ENCODE assay signal across 8 cellular contexts in genomic region chr20:4999788-5000187, GRCh38. TPM values are rescaled to one million over a fixed set of nuclear protein-coding genes. Genes with fewer than 3 reads are reported as not detected.
A peak's percentile ranks its signal among the peaks of the same experiment; 100 is the strongest.
DNase-seq lines count a peak whose midpoint lies in the region; ATAC-seq and TF ChIP-seq lines count a peak whose summit lies in the region.

No MANE protein-coding gene starts in this region.

- H3K36me3 Mint-ChIP-seq in activated B cell treated with CpG ODN at 0.5 μM for 24 hours (ENCODE audit: low read depth): peaks cover 10% of the 10 kb centered on the region

- H3K4me3 Mint-ChIP-seq in activated B cell treated with CpG ODN at 0.5 μM for 24 hours: peak overlapping the region; percentile 94

- DNase-seq in AG04450 (ENCODE audit: low read depth, low spot score) (no peak), activated B cell treated with CpG ODN at 0.5 μM for 24 hours (no peak), lower lobe of right lung (no peak), dedifferentiated amniotic fluid mesenchymal stem cell (ENCODE audit: extremely low spot score) (no peak), globus pallidus (ENCODE audit: low spot score) (no peak)

- no peak for ATAC-seq in activated B cell treated with CpG ODN at 0.5 μM for 24 hours (ENCODE audit: low read depth)
- no peak for ATAC-seq in lower lobe of right lung
- no peak for ATAC-seq in HG03135 (IDR thresholded peaks at IDR 0.05; ENCODE audit: unreplicated experiment)
- no peak for ATAC-seq in HG02852 (IDR thresholded peaks at IDR 0.05; ENCODE audit: unreplicated experiment)

- H3K27ac Mint-ChIP-seq in activated B cell treated with CpG ODN at 0.5 μM for 24 hours: peak overlapping the region; percentile 89

- H3K36me3 ChIP-seq in HUES6 (ENCODE audit: control insufficient read depth, insufficient read depth, low read length) (no peaks in the 10 kb centered on the region), lower lobe of right lung (no peaks in the 10 kb centered on the region)

- intact Hi-C loops in activated B cell treated with CpG ODN at 0.5 μM for 24 hours (cut with micrococcal nuclease): loop anchor here (2.0 kb wide), 4 partner anchors 41 to 101 kb away; no protein-coding TSS in a partner anchor
- intact Hi-C loops in lower lobe of right lung (cut with DNase I): no loop called here

- peaks cover 59% of the 10 kb centered on the region for H3K4me1 Mint-ChIP-seq in activated B cell treated with CpG ODN at 0.5 μM for 24 hours

- no peak for TF ChIP-seq CTCF in AG04450 (IDR thresholded peaks at IDR 0.05; ENCODE audit: low read depth, low read length)
- no peak for TF ChIP-seq CTCF in activated B cell treated with CpG ODN at 0.5 μM for 24 hours (IDR thresholded peaks at IDR 0.05)
- no peak for TF ChIP-seq CTCF in lower lobe of right lung (IDR thresholded peaks at IDR 0.05)

- H3K27me3 ChIP-seq in AG04450 (ENCODE audit: control insufficient read depth, insufficient read depth, low read length) (no peaks in the 10 kb centered on the region), HUES6 (ENCODE audit: control insufficient read depth, insufficient read depth, low read length) (peaks cover 15% of the 10 kb centered on the region), lower lobe of right lung (ENCODE audit: low read depth) (no peaks in the 10 kb centered on the region)

- peak overlapping the region; percentile 73 for H3K4me3 ChIP-seq in AG04450 (ENCODE audit: low read depth, low read length)
- H3K4me3 ChIP-seq in HUES6 (ENCODE audit: low read depth, low read length): peak overlapping the region; percentile 65; the same call in 1 of the 2 replicates
- H3K4me3 ChIP-seq in lower lobe of right lung: peak overlapping the region; percentile 93

- POLR2A ChIA-PET in AG04450 (lab: Yijun Ruan, JAX) (no interaction called here), activated B cell treated with CpG ODN at 0.5 μM for 24 hours (lab: Charles Lee) (interaction anchor here (0.6 to 4.0 kb wide), 8 partner anchors 11 to 187 kb away, joined by 3 to 30 read pairs (median 8); partner anchors contain the start of gene CDS2)

- H3K9me3 ChIP-seq in AG04450 (ENCODE audit: control insufficient read depth, insufficient read depth, low read length) (no peaks in the 10 kb centered on the region), HUES6 (ENCODE audit: control insufficient read depth, insufficient read depth, low read depth, low read length) (no peaks in the 10 kb centered on the region), lower lobe of right lung (no peaks in the 10 kb centered on the region)

- H3K9me3 Mint-ChIP-seq in activated B cell treated with CpG ODN at 0.5 μM for 24 hours: no peaks in the 10 kb centered on the region

- H3K4me1 ChIP-seq in HUES6 (ENCODE audit: control insufficient read depth, insufficient read depth, low read length): peaks cover 9% of the 10 kb centered on the region
- peaks cover 21% of the 10 kb centered on the region for H3K4me1 ChIP-seq in lower lobe of right lung

- H3K27ac ChIP-seq in AG04450 (ENCODE audit: low read depth, low read length) (no peak overlapping the region), HUES6 (ENCODE audit: low read depth, low read length) (no peak overlapping the region), lower lobe of right lung (no peak overlapping the region)

- H3K9ac ChIP-seq in HUES6 (ENCODE audit: low read length): no peak overlapping the region

- H3K27me3 Mint-ChIP-seq in activated B cell treated with CpG ODN at 0.5 μM for 24 hours: no peaks in the 10 kb centered on the region

- CTCF ChIA-PET in AG04450 (lab: Charles Lee) (no interaction called here), activated B cell treated with CpG ODN at 0.5 μM for 24 hours (lab: Charles Lee) (interaction anchor here (1.5 to 4.1 kb wide), 3 partner anchors 42 to 101 kb away, joined by 4 to 16 read pairs (median 5); no protein-coding TSS in a partner anchor)

RNA-seq across cellular contexts. Expression of gene SLC23A2, which starts 1.5 kb away (rescaled TPM):
- 17.9 TPM in 2 replicates for polyA plus RNA-seq in AG04450 (2011; rRNA removed)
- 28.5 and 41.9 TPM in 2 replicates for polyA minus RNA-seq in AG04450 (2011; rRNA and poly(A)+ RNA removed)
- total RNA-seq in activated B cell treated with CpG ODN at 0.5 μM for 24 hours: 70.9 and 79.8 TPM in 2 replicates
- total RNA-seq in lower lobe of right lung: 19.2 TPM
